1 cellular context compared by ENCODE assay signal in genomic region chr1:156622581-156623297, GRCh38.
TF ChIP-seq lines count a peak whose summit lies in the region.

No MANE protein-coding gene starts in this region.

TF ChIP-seq in HEK293, 187 proteins besides CTCF, POLR2A, EP300 and RAD21 (continued from another document and continues in another):
- TF ChIP-seq ZNF148 (tag by site-specific recombination; IDR thresholded peaks at IDR 0.05; ENCODE audit: borderline replicate concordance) (no peak), ZNF529 (tag by site-specific recombination; IDR thresholded peaks at IDR 0.05; ENCODE audit: insufficient replicate concordance) (peak; percentile 80), KLF7 (tag by site-specific recombination; IDR thresholded peaks at IDR 0.05; ENCODE audit: borderline replicate concordance) (peak; percentile 82; the same call in 1 of the 2 replicates), ZNF701 (tag by site-specific recombination; IDR thresholded peaks at IDR 0.05) (no peak), ZNF544 (tag by site-specific recombination; IDR thresholded peaks at IDR 0.05) (no peak), ZNF555 (tag by site-specific recombination; conservative IDR thresholded peaks at IDR 0.05) (peak; percentile 99), GLIS2 (tag by site-specific recombination; IDR thresholded peaks at IDR 0.05) (no peak), ZNF785 (tag by site-specific recombination; IDR thresholded peaks at IDR 0.05) (no peak), YY2 (tag by site-specific recombination; IDR thresholded peaks at IDR 0.05) (no peak), SCRT2 (tag by site-specific recombination; IDR thresholded peaks at IDR 0.05) (no peak), ZNF354C (tag by site-specific recombination; IDR thresholded peaks at IDR 0.05; ENCODE audit: borderline replicate concordance, low read depth) (peak; percentile 90; the same call in 1 of the 2 replicates), REST (tag by site-specific recombination; IDR thresholded peaks at IDR 0.05) (peak; percentile 90), ZNF530 (tag by site-specific recombination; IDR thresholded peaks at IDR 0.05; ENCODE audit: low read depth) (peak; percentile 88), ZNF670 (tag by site-specific recombination; IDR thresholded peaks at IDR 0.05; ENCODE audit: low read depth) (no peak), ZNF157 (tag by site-specific recombination; IDR thresholded peaks at IDR 0.05) (no peak), ZNF23 (tag by site-specific recombination; IDR thresholded peaks at IDR 0.05; ENCODE audit: borderline replicate concordance) (no peak), ZNF704 (tag by site-specific recombination; IDR thresholded peaks at IDR 0.05) (peak; percentile 74; the same call in 1 of the 2 replicates), ZNF366 (tag by site-specific recombination; conservative IDR thresholded peaks at IDR 0.05) (peak; percentile 64), ZNF660 (tag by site-specific recombination; IDR thresholded peaks at IDR 0.05) (no peak), ZNF561 (tag by site-specific recombination; IDR thresholded peaks at IDR 0.05; ENCODE audit: borderline replicate concordance) (no peak), ZNF184 (tag by site-specific recombination; IDR thresholded peaks at IDR 0.05) (no peak), ZNF629 (tag by site-specific recombination; IDR thresholded peaks at IDR 0.05) (peak; percentile 87), ZBTB8A (tag by site-specific recombination; IDR thresholded peaks at IDR 0.05) (peak; percentile 94), ZNF214 (tag by site-specific recombination; IDR thresholded peaks at IDR 0.05; ENCODE audit: borderline replicate concordance) (peak; percentile 44; the same call in 1 of the 2 replicates), ZNF624 (tag by site-specific recombination; IDR thresholded peaks at IDR 0.05) (no peak), ZFP41 (tag by site-specific recombination; IDR thresholded peaks at IDR 0.05; ENCODE audit: borderline replicate concordance) (no peak), SP7 (tag by site-specific recombination; IDR thresholded peaks at IDR 0.05) (peak; percentile 39; the same call in 1 of the 2 replicates), ZNF610 (tag by site-specific recombination; IDR thresholded peaks at IDR 0.05; ENCODE audit: borderline replicate concordance) (0 out of 2 replicates have a peak, but pooled peaks have one; percentile 58), SETDB1 (IDR thresholded peaks at IDR 0.05; ENCODE audit: insufficient read length, low read length) (no peak), TSHZ1 (tag by site-specific recombination; IDR thresholded peaks at IDR 0.05; ENCODE audit: borderline replicate concordance) (peak; percentile 67; the same call in 1 of the 2 replicates), ZNF223 (tag by site-specific recombination; IDR thresholded peaks at IDR 0.05) (0 out of 2 replicates have a peak, but pooled peaks have one; percentile 25), ZNF837 (tag by site-specific recombination; IDR thresholded peaks at IDR 0.05) (no peak), ZNF521 (tag by site-specific recombination; IDR thresholded peaks at IDR 0.05) (no peak)
- TF ChIP-seq, protein P1, sequence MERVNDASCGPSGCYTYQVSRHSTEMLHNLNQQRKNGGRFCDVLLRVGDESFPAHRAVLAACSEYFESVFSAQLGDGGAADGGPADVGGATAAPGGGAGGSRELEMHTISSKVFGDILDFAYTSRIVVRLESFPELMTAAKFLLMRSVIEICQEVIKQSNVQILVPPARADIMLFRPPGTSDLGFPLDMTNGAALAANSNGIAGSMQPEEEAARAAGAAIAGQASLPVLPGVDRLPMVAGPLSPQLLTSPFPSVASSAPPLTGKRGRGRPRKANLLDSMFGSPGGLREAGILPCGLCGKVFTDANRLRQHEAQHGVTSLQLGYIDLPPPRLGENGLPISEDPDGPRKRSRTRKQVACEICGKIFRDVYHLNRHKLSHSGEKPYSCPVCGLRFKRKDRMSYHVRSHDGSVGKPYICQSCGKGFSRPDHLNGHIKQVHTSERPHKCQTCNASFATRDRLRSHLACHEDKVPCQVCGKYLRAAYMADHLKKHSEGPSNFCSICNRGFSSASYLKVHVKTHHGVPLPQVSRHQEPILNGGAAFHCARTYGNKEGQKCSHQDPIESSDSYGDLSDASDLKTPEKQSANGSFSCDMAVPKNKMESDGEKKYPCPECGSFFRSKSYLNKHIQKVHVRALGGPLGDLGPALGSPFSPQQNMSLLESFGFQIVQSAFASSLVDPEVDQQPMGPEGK (tag by site-specific recombination; IDR thresholded peaks at IDR 0.05): no peak
- TF ChIP-seq, protein P2, sequence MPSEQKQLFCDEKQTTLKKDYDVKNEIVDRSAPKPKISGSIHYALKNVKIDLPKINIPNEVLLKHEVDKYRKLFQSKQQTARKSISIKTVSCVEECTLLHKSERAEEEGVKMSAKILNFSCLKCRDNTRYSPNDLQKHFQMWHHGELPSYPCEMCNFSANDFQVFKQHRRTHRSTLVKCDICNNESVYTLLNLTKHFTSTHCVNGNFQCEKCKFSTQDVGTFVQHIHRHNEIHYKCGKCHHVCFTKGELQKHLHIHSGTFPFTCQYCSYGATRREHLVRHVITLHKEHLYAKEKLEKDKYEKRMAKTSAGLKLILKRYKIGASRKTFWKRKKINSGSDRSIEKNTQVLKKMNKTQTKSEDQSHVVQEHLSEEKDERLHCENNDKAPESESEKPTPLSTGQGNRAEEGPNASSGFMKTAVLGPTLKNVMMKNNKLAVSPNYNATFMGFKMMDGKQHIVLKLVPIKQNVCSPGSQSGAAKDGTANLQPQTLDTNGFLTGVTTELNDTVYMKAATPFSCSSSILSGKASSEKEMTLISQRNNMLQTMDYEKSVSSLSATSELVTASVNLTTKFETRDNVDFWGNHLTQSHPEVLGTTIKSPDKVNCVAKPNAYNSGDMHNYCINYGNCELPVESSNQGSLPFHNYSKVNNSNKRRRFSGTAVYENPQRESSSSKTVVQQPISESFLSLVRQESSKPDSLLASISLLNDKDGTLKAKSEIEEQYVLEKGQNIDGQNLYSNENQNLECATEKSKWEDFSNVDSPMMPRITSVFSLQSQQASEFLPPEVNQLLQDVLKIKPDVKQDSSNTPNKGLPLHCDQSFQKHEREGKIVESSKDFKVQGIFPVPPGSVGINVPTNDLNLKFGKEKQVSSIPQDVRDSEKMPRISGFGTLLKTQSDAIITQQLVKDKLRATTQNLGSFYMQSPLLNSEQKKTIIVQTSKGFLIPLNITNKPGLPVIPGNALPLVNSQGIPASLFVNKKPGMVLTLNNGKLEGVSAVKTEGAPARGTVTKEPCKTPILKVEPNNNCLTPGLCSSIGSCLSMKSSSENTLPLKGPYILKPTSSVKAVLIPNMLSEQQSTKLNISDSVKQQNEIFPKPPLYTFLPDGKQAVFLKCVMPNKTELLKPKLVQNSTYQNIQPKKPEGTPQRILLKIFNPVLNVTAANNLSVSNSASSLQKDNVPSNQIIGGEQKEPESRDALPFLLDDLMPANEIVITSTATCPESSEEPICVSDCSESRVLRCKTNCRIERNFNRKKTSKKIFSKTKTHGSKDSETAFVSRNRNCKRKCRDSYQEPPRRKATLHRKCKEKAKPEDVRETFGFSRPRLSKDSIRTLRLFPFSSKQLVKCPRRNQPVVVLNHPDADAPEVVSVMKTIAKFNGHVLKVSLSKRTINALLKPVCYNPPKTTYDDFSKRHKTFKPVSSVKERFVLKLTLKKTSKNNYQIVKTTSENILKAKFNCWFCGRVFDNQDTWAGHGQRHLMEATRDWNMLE (tag by site-specific recombination; conservative IDR thresholded peaks at IDR 0.05; ENCODE audit: low read depth): peak; percentile 99
- TF ChIP-seq, protein P3, sequence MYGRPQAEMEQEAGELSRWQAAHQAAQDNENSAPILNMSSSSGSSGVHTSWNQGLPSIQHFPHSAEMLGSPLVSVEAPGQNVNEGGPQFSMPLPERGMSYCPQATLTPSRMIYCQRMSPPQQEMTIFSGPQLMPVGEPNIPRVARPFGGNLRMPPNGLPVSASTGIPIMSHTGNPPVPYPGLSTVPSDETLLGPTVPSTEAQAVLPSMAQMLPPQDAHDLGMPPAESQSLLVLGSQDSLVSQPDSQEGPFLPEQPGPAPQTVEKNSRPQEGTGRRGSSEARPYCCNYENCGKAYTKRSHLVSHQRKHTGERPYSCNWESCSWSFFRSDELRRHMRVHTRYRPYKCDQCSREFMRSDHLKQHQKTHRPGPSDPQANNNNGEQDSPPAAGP (tag by site-specific recombination; IDR thresholded peaks at IDR 0.05): no peak; the same call in 1 of the 2 replicates
- TF ChIP-seq, protein P4, sequence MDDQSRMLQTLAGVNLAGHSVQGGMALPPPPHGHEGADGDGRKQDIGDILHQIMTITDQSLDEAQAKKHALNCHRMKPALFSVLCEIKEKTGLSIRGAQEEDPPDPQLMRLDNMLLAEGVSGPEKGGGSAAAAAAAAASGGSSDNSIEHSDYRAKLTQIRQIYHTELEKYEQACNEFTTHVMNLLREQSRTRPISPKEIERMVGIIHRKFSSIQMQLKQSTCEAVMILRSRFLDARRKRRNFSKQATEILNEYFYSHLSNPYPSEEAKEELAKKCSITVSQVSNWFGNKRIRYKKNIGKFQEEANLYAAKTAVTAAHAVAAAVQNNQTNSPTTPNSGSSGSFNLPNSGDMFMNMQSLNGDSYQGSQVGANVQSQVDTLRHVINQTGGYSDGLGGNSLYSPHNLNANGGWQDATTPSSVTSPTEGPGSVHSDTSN (CRISPR knock-in tag; IDR thresholded peaks at IDR 0.05): no peak
